ENCODE assay signal across 9 cellular contexts in genomic region chr13:33057019-33057785, GRCh38. TPM values are rescaled to one million over a fixed set of nuclear protein-coding genes. Genes with fewer than 3 reads are reported as not detected.
DNase-seq lines count a peak whose midpoint lies in the region; ATAC-seq and TF ChIP-seq lines count a peak whose summit lies in the region.
"Had no signal": no experiment of that assay in that cellular context is flagged by ENCODE, and none has a peak within 500 bp of the region (broad histone marks: within the 10 kb centered on the region; RNA-seq: fewer than 3 reads in every experiment).

No MANE protein-coding gene starts in this region.

- no peak for ATAC-seq in GM19395 (IDR thresholded peaks at IDR 0.05; ENCODE audit: unreplicated experiment)

- no peaks in the 10 kb centered on the region for H3K27me3 ChIP-seq in WERI-Rb-1 (ENCODE audit: insufficient read depth, low read depth, severe bottlenecking)
- no peaks in the 10 kb centered on the region for H3K27me3 ChIP-seq in kidney epithelial cell (ENCODE audit: control insufficient read depth, insufficient read depth, low read length)

- H3K27ac ChIP-seq in WERI-Rb-1 = no peak overlapping the region

- H3K4me1 Mint-ChIP-seq in activated naive CD8-positive, alpha-beta T cell treated with anti-CD3 and anti-CD28 coated beads for 36 hours = no peaks in the 10 kb centered on the region

- no peak overlapping the region for H3K4me3 ChIP-seq in AG09309 (ENCODE audit: control insufficient read depth, low read depth, low read length)
- H3K4me3 ChIP-seq in WERI-Rb-1 (ENCODE audit: low read depth, low read length) = no peak overlapping the region
- H3K4me3 ChIP-seq in kidney epithelial cell (ENCODE audit: low read depth, low read length) = no peak overlapping the region

- H3K4me3 Mint-ChIP-seq in activated naive CD8-positive, alpha-beta T cell treated with anti-CD3 and anti-CD28 coated beads for 36 hours = no peak overlapping the region

- H3K9me3 Mint-ChIP-seq in activated naive CD8-positive, alpha-beta T cell treated with anti-CD3 and anti-CD28 coated beads for 36 hours = no peaks in the 10 kb centered on the region

- H3K27me3 Mint-ChIP-seq in activated naive CD8-positive, alpha-beta T cell treated with anti-CD3 and anti-CD28 coated beads for 36 hours = peaks cover 5% of the 10 kb centered on the region

- H3K36me3 ChIP-seq in WERI-Rb-1 (no peaks in the 10 kb centered on the region), kidney epithelial cell (ENCODE audit: control insufficient read depth, insufficient read depth, low read length) (no peaks in the 10 kb centered on the region)

- peak; percentile 56 for TF ChIP-seq CTCF in AG09309 (IDR thresholded peaks at IDR 0.05; ENCODE audit: control insufficient read depth, insufficient read depth, low read depth, low read length, missing control alignments)
- peak; percentile 58 for TF ChIP-seq CTCF in WERI-Rb-1 (IDR thresholded peaks at IDR 0.05; ENCODE audit: low read depth, low read length)
- TF ChIP-seq CTCF in kidney epithelial cell (IDR thresholded peaks at IDR 0.05; ENCODE audit: insufficient read depth, low read length, poor library complexity, severe bottlenecking) = peak; percentile 26

- no peak overlapping the region for H3K27ac Mint-ChIP-seq in activated naive CD8-positive, alpha-beta T cell treated with anti-CD3 and anti-CD28 coated beads for 36 hours

- H3K36me3 Mint-ChIP-seq in activated naive CD8-positive, alpha-beta T cell treated with anti-CD3 and anti-CD28 coated beads for 36 hours = no peaks in the 10 kb centered on the region

- no peaks in the 10 kb centered on the region for H3K9me3 ChIP-seq in WERI-Rb-1 (ENCODE audit: severe bottlenecking)

- DNase-seq in AG09309 (ENCODE audit: low read depth) = no peak
- DNase-seq in HCEC 1CT = peak; percentile 29
- DNase-seq in WERI-Rb-1 = peak; percentile 16
- DNase-seq in kidney epithelial cell (ENCODE audit: low read depth) = peak; percentile 1
- DNase-seq in activated CD8-positive, alpha-beta memory T cell treated with anti-CD3 and anti-CD28 coated beads, Interleukin-2, amount 50 U/mL, for 4 hours = no peak
- DNase-seq in activated naive CD8-positive, alpha-beta T cell treated with anti-CD3 and anti-CD28 coated beads for 36 hours = no peak
- DNase-seq in activated effector memory CD4-positive, alpha-beta T cell treated with anti-CD3 and anti-CD28 coated beads, Interleukin-2, amount 50 U/mL, for 16 hours = no peak
- DNase-seq: activated CD8-positive, alpha-beta memory T cell treated with anti-CD3 and anti-CD28 coated beads, Interleukin-2, amount 50 U/mL, for 48 hours had no signal

RNA-seq across cellular contexts. Expression of gene KL, which starts 41.0 kb away (rescaled TPM):
- 2.0 and 2.4 TPM in 2 replicates for total RNA-seq in kidney epithelial cell
- under 1 TPM; 0.50 to 0.72 TPM for total RNA-seq in activated naive CD8-positive, alpha-beta T cell treated with anti-CD3 and anti-CD28 coated beads for 36 hours

Comparison
In these comparisons a context has a peak if more than half of its experiments do, and no peak if none do; other contexts are left out.
1. DNase-seq: peak in HCEC 1CT (single experiment), WERI-Rb-1 (single experiment) and kidney epithelial cell (single experiment); none in AG09309 (single experiment), activated CD8-positive, alpha-beta memory T cell treated with anti-CD3 and anti-CD28 coated beads, Interleukin-2, amount 50 U/mL, for 4 hours (single experiment), activated naive CD8-positive, alpha-beta T cell treated with anti-CD3 and anti-CD28 coated beads for 36 hours (single experiment) and activated effector memory CD4-positive, alpha-beta T cell treated with anti-CD3 and anti-CD28 coated beads, Interleukin-2, amount 50 U/mL, for 16 hours (single experiment).
2. Peak in every context shown above with its lines, with median percentiles within 50 percentile points of each other: CTCF ChIP-seq.